In genomic region chr19:48321622-48322591, GRCh38 we compare ENCODE assay signal across 8 cellular contexts. TPM values are rescaled to one million over a fixed set of nuclear protein-coding genes. Genes with fewer than 3 reads are reported as not detected.
DNase-seq lines count a peak whose midpoint lies in the region; ATAC-seq and TF ChIP-seq lines count a peak whose summit lies in the region.

No MANE protein-coding gene starts in this region.

- no peaks in the 10 kb centered on the region for H3K9me3 ChIP-seq in adrenal gland (replicated peaks in 1 of 3)
- no peaks in the 10 kb centered on the region for H3K9me3 ChIP-seq in upper lobe of right lung

- DNase-seq in NCI-H146 (lab: John Stamatoyannopoulos, UW), result peak; percentile 99
- DNase-seq in T follicular helper cell (ENCODE audit: low read depth), result peak; percentile 99
- DNase-seq in adrenal gland, result peak; percentile 98 to 100 (median 99)
- DNase-seq in left cardiac atrium, result peak; percentile 99
- DNase-seq in progenitor cell of endocrine pancreas (ENCODE audit: low spot score, unreplicated experiment), result peak; percentile 96
- DNase-seq in upper lobe of right lung, result peak; percentile 100

- H3K4me1 Mint-ChIP-seq in progenitor cell of endocrine pancreas (ENCODE audit: low read depth), result peaks cover 9% of the 10 kb centered on the region

- TF ChIP-seq CTCF in adrenal gland (IDR thresholded peaks at IDR 0.05), result peak in 2 of 6 experiments; percentile 8 to 17
- TF ChIP-seq CTCF in progenitor cell of endocrine pancreas (IDR thresholded peaks at IDR 0.05; ENCODE audit: unreplicated experiment), result peak; percentile 32
- TF ChIP-seq CTCF in upper lobe of right lung (IDR thresholded peaks at IDR 0.05), result no peak

- H3K36me3 Mint-ChIP-seq in progenitor cell of endocrine pancreas (ENCODE audit: insufficient read depth), result no peaks in the 10 kb centered on the region

- H3K4me3 ChIP-seq in adrenal gland (peak overlapping the region in 3 of 4 donors; percentile 32 to 65 (median 33)), upper lobe of right lung (peak overlapping the region; percentile 68)

- peak overlapping the region; percentile 85 for H3K4me3 Mint-ChIP-seq in progenitor cell of endocrine pancreas (ENCODE audit: low read depth)

- peak overlapping the region; percentile 93 to 99 (median 97) for H3K27ac ChIP-seq in adrenal gland
- H3K27ac ChIP-seq in upper lobe of right lung, result peak overlapping the region; percentile 97

- H3K27me3 ChIP-seq in adrenal gland (no peaks in the 10 kb centered on the region), upper lobe of right lung (no peaks in the 10 kb centered on the region)

- no peaks in the 10 kb centered on the region for H3K9me3 Mint-ChIP-seq in progenitor cell of endocrine pancreas (ENCODE audit: low read depth)

- H3K4me1 ChIP-seq in adrenal gland (replicated peaks in 1 of 2) (peaks cover 29 to 44% of the 10 kb centered on the region in 2 donors), upper lobe of right lung (peaks cover 46% of the 10 kb centered on the region)

- H3K36me3 ChIP-seq in adrenal gland (replicated peaks in 1 of 2) (no peaks in the 10 kb centered on the region), upper lobe of right lung (no peaks in the 10 kb centered on the region)

- H3K27ac Mint-ChIP-seq in progenitor cell of endocrine pancreas, result peak overlapping the region; percentile 95

- TF ChIP-seq POLR2A in GM15510 (IDR thresholded peaks at IDR 0.05; ENCODE audit: borderline replicate concordance, extremely low read depth, insufficient read length) (peak; percentile 85), adrenal gland (IDR thresholded peaks at IDR 0.05) (peak; percentile 43 to 93)

- WGBS in adrenal gland, 4 donors, result 2 to 11% (median 5%) methylated on average over 10 to 63 of the region's 63 CpGs

- intact Hi-C loops in adrenal gland (cut with DNase I), result no loop called here
- intact Hi-C loops in left cardiac atrium (cut with DNase I), result loop anchor here in 1 of 2 donors (10.0 kb wide), 1 partner anchor 263 kb away; no protein-coding TSS in a partner anchor
- intact Hi-C loops in upper lobe of right lung (cut with DNase I), result no loop called here

- peaks cover 16% of the 10 kb centered on the region for H3K27me3 Mint-ChIP-seq in progenitor cell of endocrine pancreas

- ATAC-seq in HG02884 (IDR thresholded peaks at IDR 0.05; ENCODE audit: unreplicated experiment) (peak; percentile 57), left cardiac atrium (peak; percentile 91 to 92), upper lobe of right lung (peak; percentile 93)

RNA-seq across cellular contexts. Expression of gene EMP3, which starts 3.4 kb away (rescaled TPM):
- 100 to 1,000 TPM in 4 of 8 donors, 10 to 100 TPM in 4; 20.6 to 118 (median 103) TPM for total RNA-seq in adrenal gland
- 100 to 1,000 TPM in 2 of 3 donors, 10 to 100 TPM in 1; 63.9 to 409 (median 315) TPM for polyA plus RNA-seq in adrenal gland
- total RNA-seq in left cardiac atrium, result 10 to 100 TPM; 89.9 TPM
- 2.9 and 3.8 TPM in 2 replicates for total RNA-seq in progenitor cell of endocrine pancreas
- total RNA-seq in upper lobe of right lung, result 87.8 TPM

RNA-seq across cellular contexts. Expression of gene TMEM143, which starts 41.8 kb away (rescaled TPM):
- total RNA-seq in adrenal gland, result 10 to 100 TPM in 6 of 8 donors, 1 to 10 TPM in 2; 3.3 to 26.3 (median 12.7) TPM
- polyA plus RNA-seq in adrenal gland, result 10 to 100 TPM in 2 of 3 donors, 1 to 10 TPM in 1; 9.6 to 26.5 (median 20.1) TPM
- total RNA-seq in left cardiac atrium, result 10 to 100 TPM; 30.5 to 43.0 TPM
- 9.5 and 10.3 TPM in 2 replicates for total RNA-seq in progenitor cell of endocrine pancreas
- total RNA-seq in upper lobe of right lung, result 10.7 TPM

RNA-seq across cellular contexts. Expression of gene SYNGR4, which starts 42.3 kb away (rescaled TPM):
- total RNA-seq in adrenal gland, result not detected
- under 1 TPM in 1 of 3 donors, not detected in 2; 0.13 TPM for polyA plus RNA-seq in adrenal gland
- total RNA-seq in left cardiac atrium, result not detected
- total RNA-seq in progenitor cell of endocrine pancreas, result not detected in 2 replicates
- not detected for total RNA-seq in upper lobe of right lung

RNA-seq across cellular contexts. Expression of gene ZNF114, which starts 52.0 kb away (rescaled TPM):
- total RNA-seq in adrenal gland (under 1 TPM in 7 of 8 donors, not detected in 1; 0.18 to 0.78 (median 0.58) TPM), left cardiac atrium (under 1 TPM; 0.39 to 0.74 TPM), progenitor cell of endocrine pancreas (7.4 and 7.9 TPM in 2 replicates), upper lobe of right lung (1.8 TPM)
- polyA plus RNA-seq in adrenal gland, result under 1 TPM; 0.07 to 0.16 (median 0.10) TPM

Comparison
In these comparisons a context has a peak if more than half of its experiments do, and no peak if none do; other contexts are left out.
1. Peak in every context shown above with its lines: DNase-seq, ATAC-seq, H3K4me3 ChIP-seq and H3K27ac ChIP-seq.